In genomic region chr15:74383695-74384565, GRCh38 we compare ENCODE assay signal across 8 cellular contexts. TPM values are rescaled to one million over a fixed set of nuclear protein-coding genes. Genes with fewer than 3 reads are reported as not detected.
DNase-seq lines count a peak whose midpoint lies in the region; ATAC-seq and TF ChIP-seq lines count a peak whose summit lies in the region.

No MANE protein-coding gene starts in this region.

- H3K27me3 Mint-ChIP-seq in activated CD8-positive, alpha-beta memory T cell treated with anti-CD3 and anti-CD28 coated beads, Interleukin-2, amount 10 ng/mL, durations not matched to agents 7 days and 5 days = no peaks in the 10 kb centered on the region
- H3K27me3 Mint-ChIP-seq in mesothelial cell of epicardium (ENCODE audit: low read depth) = no peaks in the 10 kb centered on the region

- H3K36me3 Mint-ChIP-seq in activated CD8-positive, alpha-beta memory T cell treated with anti-CD3 and anti-CD28 coated beads, Interleukin-2, amount 10 ng/mL, durations not matched to agents 7 days and 5 days = no peaks in the 10 kb centered on the region
- H3K36me3 Mint-ChIP-seq in mesothelial cell of epicardium = no peaks in the 10 kb centered on the region

- no peak for TF ChIP-seq CTCF in mesothelial cell of epicardium (IDR thresholded peaks at IDR 0.05; ENCODE audit: unreplicated experiment)

- H3K27ac Mint-ChIP-seq in activated CD8-positive, alpha-beta memory T cell treated with anti-CD3 and anti-CD28 coated beads, Interleukin-2, amount 10 ng/mL, durations not matched to agents 7 days and 5 days = peak overlapping the region; percentile 100
- H3K27ac Mint-ChIP-seq in mesothelial cell of epicardium = peak overlapping the region; percentile 35

- peak overlapping the region; percentile 3 for H3K4me3 Mint-ChIP-seq in activated CD8-positive, alpha-beta memory T cell treated with anti-CD3 and anti-CD28 coated beads, Interleukin-2, amount 10 ng/mL, durations not matched to agents 7 days and 5 days
- no peak overlapping the region for H3K4me3 Mint-ChIP-seq in mesothelial cell of epicardium

- H3K9me3 Mint-ChIP-seq in activated CD8-positive, alpha-beta memory T cell treated with anti-CD3 and anti-CD28 coated beads, Interleukin-2, amount 10 ng/mL, durations not matched to agents 7 days and 5 days (ENCODE audit: low read depth) = no peaks in the 10 kb centered on the region
- H3K9me3 Mint-ChIP-seq in mesothelial cell of epicardium = no peaks in the 10 kb centered on the region

- CTCF ChIA-PET in activated CD8-positive, alpha-beta memory T cell treated with anti-CD3 and anti-CD28 coated beads, Interleukin-2, amount 10 ng/mL, durations not matched to agents 7 days and 5 days (lab: Charles Lee) = interaction anchor here (0.6 to 18.5 kb wide), 16 partner anchors 10 to 249 kb away, joined by 3 to 668 read pairs (median 6); partner anchors contain the start of genes ARID3B, SEMA7A and UBL7

- H3K4me1 Mint-ChIP-seq in activated CD8-positive, alpha-beta memory T cell treated with anti-CD3 and anti-CD28 coated beads, Interleukin-2, amount 10 ng/mL, durations not matched to agents 7 days and 5 days = peaks cover 53% of the 10 kb centered on the region
- H3K4me1 Mint-ChIP-seq in mesothelial cell of epicardium = peaks cover 33% of the 10 kb centered on the region

- DNase-seq in DMS 273 (lab: John Stamatoyannopoulos, UW; ENCODE audit: unreplicated experiment) (peak; percentile 38), DMS 273 treated with DMSO at 0.1 percent for 48 hours (lab: John Stamatoyannopoulos, UW) (no peak), mesothelial cell of epicardium (ENCODE audit: low spot score in 2 of 2, unreplicated experiment in 2 of 2) (no peak), H4 (ENCODE audit: low spot score) (no peak), C1 segment of cervical spinal cord (lab: John Stamatoyannopoulos, UW) (no peak)
- DNase-seq in activated CD8-positive, alpha-beta memory T cell treated with anti-CD3 and anti-CD28 coated beads, Interleukin-2, amount 10 ng/mL, durations not matched to agents 7 days and 5 days = peak; percentile 75

- peak; percentile 56 for ATAC-seq in HG03175 (IDR thresholded peaks at IDR 0.05; ENCODE audit: unreplicated experiment)
- ATAC-seq in activated CD8-positive, alpha-beta memory T cell treated with anti-CD3 and anti-CD28 coated beads, Interleukin-2, amount 10 ng/mL, durations not matched to agents 7 days and 5 days = peak; percentile 50
- ATAC-seq in SK-N-SH treated with all-trans-retinoic acid at 6 μM for 48 hours = no peak

TF ChIP-seq in SK-N-SH treated with all-trans-retinoic acid at 6 μM for 48 hours, 23 proteins besides CTCF, POLR2A, EP300 and RAD21:
- no peak for TF ChIP-seq SNAI2 (CRISPR knock-in tag; IDR thresholded peaks at IDR 0.05)
- no peak for TF ChIP-seq ZNF565 (CRISPR knock-in tag; conservative IDR thresholded peaks at IDR 0.05; ENCODE audit: low read depth)
- no peak for TF ChIP-seq ZFP3 (CRISPR knock-in tag; IDR thresholded peaks at IDR 0.05)
- no peak for TF ChIP-seq ESRRG (CRISPR knock-in tag; IDR thresholded peaks at IDR 0.05)
TF ChIP-seq in SK-N-SH treated with all-trans-retinoic acid at 6 μM for 48 hours: peak in this region for 0.

RNA-seq across cellular contexts. Expression of gene CYP11A1, which starts 16.5 kb away (rescaled TPM):
- under 1 TPM in 1 of 2 experiments, not detected in 1; 0.55 TPM for total RNA-seq in activated CD8-positive, alpha-beta memory T cell treated with anti-CD3 and anti-CD28 coated beads, Interleukin-2, amount 10 ng/mL, durations not matched to agents 7 days and 5 days
- total RNA-seq in mesothelial cell of epicardium = 5.2 to 7.0 TPM (median 5.3 TPM) in 3 replicates
- not detected in 2 replicates for total RNA-seq in H4 (2014; rRNA removed; shearing (Covaris generic))

RNA-seq across cellular contexts. Expression of gene SEMA7A, which starts 49.8 kb away (rescaled TPM):
- total RNA-seq in activated CD8-positive, alpha-beta memory T cell treated with anti-CD3 and anti-CD28 coated beads, Interleukin-2, amount 10 ng/mL, durations not matched to agents 7 days and 5 days = 10 to 100 TPM; 26.4 to 32.9 TPM
- total RNA-seq in mesothelial cell of epicardium = 4.6 to 6.0 TPM (median 5.0 TPM) in 3 replicates
- total RNA-seq in H4 (2014; rRNA removed; shearing (Covaris generic)) = 0.53 and 0.91 TPM in 2 replicates

Comparison
In these comparisons a context has a peak if more than half of its experiments do, and no peak if none do; other contexts are left out.
1. DNase-seq: peak in DMS 273 (single experiment) and activated CD8-positive, alpha-beta memory T cell treated with anti-CD3 and anti-CD28 coated beads, Interleukin-2, amount 10 ng/mL, durations not matched to agents 7 days and 5 days (single experiment); none in DMS 273 treated with DMSO at 0.1 percent for 48 hours (single experiment), mesothelial cell of epicardium (0 of 2), H4 (single experiment) and C1 segment of cervical spinal cord (0 of 14).